In genomic region chr19:9673912-9674668, GRCh38 we compare ENCODE assay signal across 8 cellular contexts. TPM values are rescaled to one million over a fixed set of nuclear protein-coding genes. Genes with fewer than 3 reads are reported as not detected.
DNase-seq lines count a peak whose midpoint lies in the region; ATAC-seq, FAIRE-seq and TF ChIP-seq lines count a peak whose summit lies in the region.

No MANE protein-coding gene starts in this region.

- H3K9ac ChIP-seq in K562 (ENCODE audit: insufficient read depth in 1 of 2, low read depth in 2 of 2, low read length in 2 of 2): peak overlapping the region; percentile 98 to 99

- H3K9me3 ChIP-seq in K562 (replicated peaks; ENCODE audit: control insufficient read depth, insufficient read depth, low read depth, low read length): peaks cover 18% of the 10 kb centered on the region

- no peak for TF ChIP-seq RAD21 in K562 (CRISPR knock-in tag; conservative IDR thresholded peaks at IDR 0.05 in 1 of 2, IDR thresholded peaks at IDR 0.05 in 1 of 2)

- no peak for TF ChIP-seq EP300 in K562 (IDR thresholded peaks at IDR 0.05; ENCODE audit: low read length)

- no peak for FAIRE-seq in RCC 7860 (lab: Jason Lieb, UNC)
- no peak for FAIRE-seq in K562 (lab: Jason Lieb, UNC)

- intact Hi-C loops in K562 (cut with micrococcal nuclease): no loop called here
- intact Hi-C loops in lower leg skin (cut with DNase I; ENCODE audit: low total_unique reads): no loop called here

- H3K36me3 ChIP-seq in H7 (replicated peaks; ENCODE audit: control insufficient read depth, insufficient read depth, low read length): no peaks in the 10 kb centered on the region
- peaks cover 44% of the 10 kb centered on the region for H3K36me3 ChIP-seq in K562 (ENCODE audit: control insufficient read depth, insufficient read depth, low read length)

- POLR2A ChIA-PET in K562 (lab: Yijun Ruan, JAX): no interaction called here

- TF ChIP-seq POLR2A in K562 (conservative IDR thresholded peaks at IDR 0.05) (no peak), lower leg skin (IDR thresholded peaks at IDR 0.05) (no peak)

- H3K27ac Mint-ChIP-seq in stimulated activated memory B cell treated with anti-CD40 and anti-IgM and Interleukin-4, amounts not matched to agents 10 μg/mL and 1 μg/mL and 100 μg/mL, for 72 hours: peak overlapping the region; percentile 100

- peak; percentile 39 for ATAC-seq in K562
- no peak for ATAC-seq in stimulated activated memory B cell treated with anti-CD40 and anti-IgM and Interleukin-4, amounts not matched to agents 10 μg/mL and 1 μg/mL and 100 μg/mL, for 72 hours
- ATAC-seq in GM18907 (IDR thresholded peaks at IDR 0.05; ENCODE audit: unreplicated experiment): no peak
- ATAC-seq in GM19467 (IDR thresholded peaks at IDR 0.05; ENCODE audit: unreplicated experiment): no peak
- no peak for ATAC-seq in GM19463 (IDR thresholded peaks at IDR 0.05; ENCODE audit: unreplicated experiment)

- WGBS in K562 (ENCODE audit: insufficient coverage, low coverage, missing lambda C conversion rate): 13% methylated on average over 15 of the region's 15 CpGs
- WGBS in lower leg skin, 2 donors: 26 to 28% methylated on average over 15 of the region's 15 CpGs

- no peaks in the 10 kb centered on the region for H3K27me3 ChIP-seq in H7 (ENCODE audit: control insufficient read depth, insufficient read depth, low read length)
- no peaks in the 10 kb centered on the region for H3K27me3 ChIP-seq in K562 (ENCODE audit: control insufficient read depth in 2 of 2, insufficient read depth in 2 of 2, low read length in 2 of 2)

- in situ Hi-C loops in K562 (cut with MboI): no loop called here

- peak overlapping the region; percentile 99 for H3K4me3 Mint-ChIP-seq in stimulated activated memory B cell treated with anti-CD40 and anti-IgM and Interleukin-4, amounts not matched to agents 10 μg/mL and 1 μg/mL and 100 μg/mL, for 72 hours

- peak overlapping the region; percentile 100 for H2AFZ ChIP-seq in K562 (ENCODE audit: low read depth, low read length)

- peaks cover 17% of the 10 kb centered on the region for H3K9me3 Mint-ChIP-seq in stimulated activated memory B cell treated with anti-CD40 and anti-IgM and Interleukin-4, amounts not matched to agents 10 μg/mL and 1 μg/mL and 100 μg/mL, for 72 hours

- peaks cover 3 to 7% of the 10 kb centered on the region in 2 experiments; a peak in 3 of 5 replicates for H3K4me1 ChIP-seq in K562 (replicated peaks in 1 of 2; ENCODE audit: control insufficient read depth in 2 of 2, insufficient read depth in 2 of 2, low read length in 2 of 2)

- peak overlapping the region; percentile 99 for H3K27ac ChIP-seq in K562 (ENCODE audit: extremely low read depth, low read depth, low read length)

- CTCF ChIA-PET in K562 (lab: Yijun Ruan, JAX; ENCODE audit: low intra/inter-chr PET ratio): no interaction called here

- TF ChIP-seq CTCF in K562 (IDR thresholded peaks at IDR 0.05 in 2 of 3, conservative IDR thresholded peaks at IDR 0.05 in 1 of 3; ENCODE audit: insufficient read depth in 2 of 3, low read depth in 1 of 3, low read length in 3 of 3): no peak
- TF ChIP-seq CTCF in lower leg skin (IDR thresholded peaks at IDR 0.05): no peak

- H3K4me2 ChIP-seq in K562 (ENCODE audit: insufficient read depth, low read length): peak overlapping the region; percentile 85

- no peaks in the 10 kb centered on the region for H4K20me1 ChIP-seq in K562 (replicated peaks; ENCODE audit: control insufficient read depth, insufficient read depth, low read length)

- H3K9me1 ChIP-seq in K562 (ENCODE audit: control insufficient read depth, insufficient read depth, low read length): no peaks in the 10 kb centered on the region

- H3K79me2 ChIP-seq in K562 (ENCODE audit: control insufficient read depth, insufficient read depth, low read length): peaks cover 60% of the 10 kb centered on the region

- TSS peak; percentile 64 for BruUV-seq in K562 (replicated peaks; lab: Mats Ljungman, UMichigan)

- peaks cover 36% of the 10 kb centered on the region for H3K4me1 Mint-ChIP-seq in stimulated activated memory B cell treated with anti-CD40 and anti-IgM and Interleukin-4, amounts not matched to agents 10 μg/mL and 1 μg/mL and 100 μg/mL, for 72 hours

- H3K4me3 ChIP-seq in H7 (ENCODE audit: insufficient read depth, low read depth, low read length): peak overlapping the region; percentile 49
- peak overlapping the region; percentile 96 for H3K4me3 ChIP-seq in K562
- H3K4me3 ChIP-seq in lower leg skin (ENCODE audit: low read depth, poor library complexity, severe bottlenecking): peak overlapping the region; percentile 59

- H3K36me3 Mint-ChIP-seq in stimulated activated memory B cell treated with anti-CD40 and anti-IgM and Interleukin-4, amounts not matched to agents 10 μg/mL and 1 μg/mL and 100 μg/mL, for 72 hours: peaks cover 57% of the 10 kb centered on the region

- DNase-seq in H7 (no peak), RCC 7860 (ENCODE audit: low spot score) (peak; percentile 23), K562 (ENCODE audit: extremely low read depth in 1 of 4, low spot score in 3 of 4) (peak in 1 of 4 experiments; percentile 20), lower leg skin (ENCODE audit: low spot score in 2 of 2) (peak in 1 of 2 donors; percentile 66)

- H3K27me3 Mint-ChIP-seq in stimulated activated memory B cell treated with anti-CD40 and anti-IgM and Interleukin-4, amounts not matched to agents 10 μg/mL and 1 μg/mL and 100 μg/mL, for 72 hours: no peaks in the 10 kb centered on the region

TF ChIP-seq in K562, 482 proteins besides CTCF, POLR2A, EP300 and RAD21 (continues in another document):
- no peak for TF ChIP-seq TCF7 (IDR thresholded peaks at IDR 0.05; ENCODE audit: borderline replicate concordance)

RNA-seq across cellular contexts. Expression of gene ZNF562, which starts 0.8 kb away (rescaled TPM):
- 21.2 and 21.3 TPM in 2 replicates for total RNA-seq in H7 (2014; rRNA removed; shearing (Covaris generic))
- total RNA-seq in K562 (2011; cell fraction: chromatin; rRNA removed; ENCODE audit: low replicate concordance): 55.9 and 96.8 TPM in 2 replicates
- total RNA-seq in K562 (2011; cell fraction: nucleolus; rRNA removed): 46.9 and 49.9 TPM in 2 replicates
- total RNA-seq in K562 (2011; cell fraction: nucleoplasm; rRNA removed): 65.7 and 90.8 TPM in 2 replicates
- total RNA-seq in K562 (2014; rRNA removed) (20.8 and 24.0 TPM in 2 replicates), K562 (2014; rRNA removed; fragmentation: Illumina TruSeq; extraction: Trizol) (46.9 and 51.0 TPM in 2 replicates), K562 (2015; rRNA removed; fragmentation: Illumina TruSeq; extraction: Trizol) (36.1 and 39.7 TPM in 2 replicates), K562 (2021) (31.5 and 34.3 TPM in 2 replicates), lower leg skin (10 to 100 TPM; 11.9 to 22.2 (median 14.0) TPM)
- polyA plus RNA-seq in K562 (2011; rRNA removed) (32.8 and 33.9 TPM in 2 replicates), K562 (2014; fragmentation: Illumina TruSeq; extraction: Trizol) (17.9 and 18.4 TPM in 2 replicates), K562 (2014; fragmentation: Nextera tagmentation; extraction: Ambion mirVana) (10 to 100 TPM; 11.8 to 15.1 TPM), K562 (2014; rRNA removed) (13.1 and 17.1 TPM in 2 replicates)
- 8.8 and 16.8 TPM in 2 replicates for polyA plus RNA-seq in K562 (2011; cell fraction: cytosol; rRNA removed)
- polyA plus RNA-seq in K562 (2011; cell fraction: nucleus; rRNA removed): 20.2 and 23.6 TPM in 2 replicates
- polyA plus RNA-seq in K562 (2012): 8.5 and 11.4 TPM in 2 replicates
- 120 and 125 TPM in 2 replicates for polyA minus RNA-seq in K562 (2011; rRNA and poly(A)+ RNA removed)
- polyA minus RNA-seq in K562 (2011; cell fraction: cytosol; rRNA and poly(A)+ RNA removed): 30.3 and 53.3 TPM in 2 replicates
- polyA minus RNA-seq in K562 (2011; cell fraction: nucleus; rRNA and poly(A)+ RNA removed): 36.4 and 38.7 TPM in 2 replicates

RNA-seq across cellular contexts. Expression of gene ZNF561, which starts 53.1 kb away (rescaled TPM):
- total RNA-seq in H7 (2014; rRNA removed; shearing (Covaris generic)): 42.7 and 49.3 TPM in 2 replicates
- 119 and 133 TPM in 2 replicates for total RNA-seq in K562 (2011; cell fraction: chromatin; rRNA removed; ENCODE audit: low replicate concordance)
- 115 and 120 TPM in 2 replicates for total RNA-seq in K562 (2011; cell fraction: nucleolus; rRNA removed)
- 91.3 and 101 TPM in 2 replicates for total RNA-seq in K562 (2011; cell fraction: nucleoplasm; rRNA removed)
- 12.7 and 16.8 TPM in 2 replicates for total RNA-seq in K562 (2014; rRNA removed)
- total RNA-seq in K562 (2014; rRNA removed; fragmentation: Illumina TruSeq; extraction: Trizol): 33.4 and 34.9 TPM in 2 replicates
- 21.2 and 23.6 TPM in 2 replicates for total RNA-seq in K562 (2015; rRNA removed; fragmentation: Illumina TruSeq; extraction: Trizol)
- total RNA-seq in K562 (2021): 21.8 and 25.9 TPM in 2 replicates
- polyA plus RNA-seq in K562 (2011; rRNA removed): 31.3 and 32.7 TPM in 2 replicates
- 13.4 and 17.9 TPM in 2 replicates for polyA plus RNA-seq in K562 (2011; cell fraction: cytosol; rRNA removed)
- 41.7 and 44.4 TPM in 2 replicates for polyA plus RNA-seq in K562 (2011; cell fraction: nucleus; rRNA removed)
- 15.6 and 22.6 TPM in 2 replicates for polyA plus RNA-seq in K562 (2012)
- polyA plus RNA-seq in K562 (2014; fragmentation: Illumina TruSeq; extraction: Trizol): 23.3 and 25.9 TPM in 2 replicates
- polyA plus RNA-seq in K562 (2014; fragmentation: Nextera tagmentation; extraction: Ambion mirVana): 10 to 100 TPM; 19.2 to 25.6 TPM
- polyA plus RNA-seq in K562 (2014; rRNA removed): 13.9 and 18.6 TPM in 2 replicates
- 73.9 and 77.3 TPM in 2 replicates for polyA minus RNA-seq in K562 (2011; rRNA and poly(A)+ RNA removed)
- 14.3 and 22.5 TPM in 2 replicates for polyA minus RNA-seq in K562 (2011; cell fraction: cytosol; rRNA and poly(A)+ RNA removed)
- 42.9 and 71.0 TPM in 2 replicates for polyA minus RNA-seq in K562 (2011; cell fraction: nucleus; rRNA and poly(A)+ RNA removed)
- total RNA-seq in lower leg skin: 10 to 100 TPM; 31.3 to 55.0 (median 40.7) TPM
